In the genomic region with DNA sequence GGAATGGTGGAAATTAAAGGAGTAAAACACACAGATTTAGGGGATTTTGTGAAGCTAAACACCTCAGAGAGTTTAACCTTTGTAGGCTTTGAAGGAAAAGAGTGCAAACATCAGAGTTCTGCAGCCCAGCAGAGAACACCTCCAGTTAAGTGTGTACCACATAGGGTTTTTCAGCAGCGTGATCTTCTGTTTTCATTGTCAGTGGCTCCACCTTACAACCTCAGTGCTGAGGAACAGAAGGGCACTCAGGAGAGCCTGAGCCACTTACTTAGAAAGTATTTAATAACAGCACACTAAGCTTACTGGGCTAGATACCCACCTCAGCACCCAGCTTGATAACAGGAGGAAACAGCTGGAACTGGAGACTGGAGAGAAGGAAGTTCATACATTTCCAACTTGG, we compare ENCODE assay signal across 10 cellular contexts. TPM values are rescaled to one million over a fixed set of nuclear protein-coding genes. Genes with fewer than 3 reads are reported as not detected.
DNase-seq lines count a peak whose midpoint lies in the region; ATAC-seq and TF ChIP-seq lines count a peak whose summit lies in the region.
"Had no signal": no experiment of that assay in that cellular context is flagged by ENCODE, and none has a peak within 500 bp of the region (broad histone marks: within the 10 kb centered on the region; RNA-seq: fewer than 3 reads in every experiment).

No MANE protein-coding gene starts in this region.

- intact Hi-C loops in IMR-90 (cut with micrococcal nuclease), result loop anchor here (2.0 to 5.0 kb wide), 2 partner anchors 83 to 131 kb away; no protein-coding TSS in a partner anchor
- intact Hi-C loops in Right ventricle myocardium inferior (cut with DNase I), result no loop called here

- H2BK15ac ChIP-seq in IMR-90 (ENCODE audit: low read depth, low read length), result no peak overlapping the region

- CTCF ChIA-PET in CD8-positive, alpha-beta memory T cell (lab: Charles Lee), result interaction anchor here (0.6 to 6.9 kb wide), 4 partner anchors 18 to 104 kb away, joined by 3 to 40 read pairs (median 8); no protein-coding TSS in a partner anchor
- CTCF ChIA-PET in IMR-90 (lab: Yijun Ruan, JAX), result interaction anchor here (0.6 to 1.1 kb wide), 2 partner anchors 83 to 895 kb away, joined by 3 to 8 read pairs; no protein-coding TSS in a partner anchor

- H3K4me1 Mint-ChIP-seq in CD8-positive, alpha-beta memory T cell, result peaks cover 56 to 62% (median 56%) of the 10 kb centered on the region in 3 donors
- H3K4me1 Mint-ChIP-seq in activated naive CD8-positive, alpha-beta T cell treated with anti-CD3 and anti-CD28 coated beads for 36 hours, result peaks cover 37% of the 10 kb centered on the region
- peaks cover 23 to 62% (median 50%) of the 10 kb centered on the region in 4 donors for H3K4me1 Mint-ChIP-seq in naive thymus-derived CD8-positive, alpha-beta T cell

- H3K23ac ChIP-seq in IMR-90 (ENCODE audit: low read depth, low read length), result peak overlapping the region; percentile 51; the same call in 1 of the 2 replicates

- no peak overlapping the region for H3K4me2 ChIP-seq in IMR-90 (ENCODE audit: low read depth, low read length)

- peaks cover 0 to 7% of the 10 kb centered on the region in 2 donors for H3K27me3 Mint-ChIP-seq in CD8-positive, alpha-beta memory T cell
- no peaks in the 10 kb centered on the region for H3K27me3 Mint-ChIP-seq in activated naive CD8-positive, alpha-beta T cell treated with anti-CD3 and anti-CD28 coated beads for 36 hours
- H3K27me3 Mint-ChIP-seq in naive thymus-derived CD8-positive, alpha-beta T cell, result no peaks in the 10 kb centered on the region

- no peak overlapping the region for H2BK120ac ChIP-seq in IMR-90 (ENCODE audit: low read depth, low read length)

- no TSS peak for BruUV-seq in IMR-90 (replicated peaks; lab: Mats Ljungman, UMichigan)

- H3K9me1 ChIP-seq in IMR-90 (ENCODE audit: insufficient read depth, low read length), result peaks cover 5% of the 10 kb centered on the region; the same call in 1 of the 2 replicates

- no peak overlapping the region for H4K5ac ChIP-seq in IMR-90 (ENCODE audit: low read depth, low read length)

- peak overlapping the region; percentile 89 to 98 (median 94) for H3K4me3 Mint-ChIP-seq in CD8-positive, alpha-beta memory T cell
- H3K4me3 Mint-ChIP-seq in activated naive CD8-positive, alpha-beta T cell treated with anti-CD3 and anti-CD28 coated beads for 36 hours, result peak overlapping the region; percentile 98
- peak overlapping the region; percentile 86 to 100 (median 96) for H3K4me3 Mint-ChIP-seq in naive thymus-derived CD8-positive, alpha-beta T cell

- no peak overlapping the region for H4K8ac ChIP-seq in IMR-90 (ENCODE audit: low read depth in 2 of 2, low read length in 2 of 2)

- H3K9me3 Mint-ChIP-seq in CD8-positive, alpha-beta memory T cell, result no peaks in the 10 kb centered on the region
- H3K9me3 Mint-ChIP-seq in activated naive CD8-positive, alpha-beta T cell treated with anti-CD3 and anti-CD28 coated beads for 36 hours, result no peaks in the 10 kb centered on the region
- H3K9me3 Mint-ChIP-seq in naive thymus-derived CD8-positive, alpha-beta T cell, result no peaks in the 10 kb centered on the region

- H3K27ac ChIP-seq in CD8-positive, alpha-beta memory T cell (ENCODE audit: low read depth, low read length), result peak overlapping the region; percentile 98
- no peak overlapping the region for H3K27ac ChIP-seq in IMR-90 (ENCODE audit: insufficient read depth, low read length)

- TF ChIP-seq POLR2A in IMR-90 (IDR thresholded peaks at IDR 0.05; ENCODE audit: low read depth, low read length), result no peak

- no peak overlapping the region for H2BK5ac ChIP-seq in IMR-90 (ENCODE audit: low read depth, low read length, poor library complexity, severe bottlenecking)

- no peak overlapping the region for H3K9ac ChIP-seq in IMR-90 (ENCODE audit: low read depth, low read length)

- peaks cover 0 to 33% (median 1%) of the 10 kb centered on the region in 3 donors for H3K36me3 Mint-ChIP-seq in CD8-positive, alpha-beta memory T cell
- peaks cover 16% of the 10 kb centered on the region for H3K36me3 Mint-ChIP-seq in activated naive CD8-positive, alpha-beta T cell treated with anti-CD3 and anti-CD28 coated beads for 36 hours
- peaks cover 0 to 14% (median 7%) of the 10 kb centered on the region in 3 donors for H3K36me3 Mint-ChIP-seq in naive thymus-derived CD8-positive, alpha-beta T cell

- peak overlapping the region; percentile 94 for H3K4me3 ChIP-seq in CD8-positive, alpha-beta memory T cell (ENCODE audit: low read length)
- no peak overlapping the region for H3K4me3 ChIP-seq in IMR-90 (ENCODE audit: insufficient read depth, low read depth, low read length)

- H4K91ac ChIP-seq in IMR-90 (ENCODE audit: insufficient read depth, low read depth, low read length), result no peak overlapping the region

- dilution Hi-C loops in IMR-90 (cut with HindIII; ENCODE audit: low sequenced_read_pairs, unreplicated experiment), result no loop called here

- no CpG with 5 or more reads among the region's 1 CpG for WGBS in IMR-90 (ENCODE audit: extremely low coverage in 2 of 2, insufficient read length in 1 of 2), 2 experiments

- H3K18ac ChIP-seq in IMR-90 (ENCODE audit: low read depth, low read length), result no peak overlapping the region

- no peak overlapping the region for H3K4ac ChIP-seq in IMR-90 (ENCODE audit: low read depth, low read length)

- TF ChIP-seq CTCF in IMR-90 (conservative IDR thresholded peaks at IDR 0.05; ENCODE audit: low read depth, low read length), result no peak

- H3K56ac ChIP-seq in IMR-90 (ENCODE audit: extremely low read depth, insufficient read depth, low read length), result no peak overlapping the region

- peaks cover 21 to 45% of the 10 kb centered on the region in 2 experiments for H3K79me1 ChIP-seq in IMR-90 (ENCODE audit: low read depth in 1 of 2, low read length in 2 of 2)

- ATAC-seq in IMR-90 (ENCODE audit: low read depth) (no peak), left lobe of liver (no peak), Right ventricle myocardium inferior (no peak), HG03097 (IDR thresholded peaks at IDR 0.05; ENCODE audit: low FRiP score, unreplicated experiment) (no peak)
- ATAC-seq in naive thymus-derived CD8-positive, alpha-beta T cell, result no peak

- H2AK5ac ChIP-seq in IMR-90 (ENCODE audit: low read depth, low read length), result no peak overlapping the region

- no peak overlapping the region for H3K14ac ChIP-seq in IMR-90 (replicated peaks; ENCODE audit: low read depth, low read length)

- H3K27me3 ChIP-seq in CD8-positive, alpha-beta memory T cell (ENCODE audit: insufficient read depth, low read length, poor library complexity, severe bottlenecking), result no peaks in the 10 kb centered on the region
- no peaks in the 10 kb centered on the region for H3K27me3 ChIP-seq in IMR-90 (ENCODE audit: control insufficient read depth, insufficient read depth, low read length)

- H3K4me1 ChIP-seq in CD8-positive, alpha-beta memory T cell (ENCODE audit: insufficient read depth, low read length), result peaks cover 41% of the 10 kb centered on the region
- H3K4me1 ChIP-seq in IMR-90 (ENCODE audit: control insufficient read depth, insufficient read depth, low read length), result peaks cover 3% of the 10 kb centered on the region; the same call in 1 of the 2 replicates

- DNase-seq in CD8-positive, alpha-beta memory T cell, result no peak
- DNase-seq in IMR-90 (no peak), left lobe of liver (ENCODE audit: low spot score) (no peak), NOMO-1 (lab: John Stamatoyannopoulos, UW; ENCODE audit: unreplicated experiment in 2 of 2) (no peak), Right ventricle myocardium inferior (ENCODE audit: missing footprints) (no peak)
- DNase-seq in activated naive CD8-positive, alpha-beta T cell treated with anti-CD3 and anti-CD28 coated beads for 36 hours, result no peak
- DNase-seq in naive thymus-derived CD8-positive, alpha-beta T cell, result no peak
- DNase-seq: EL, kidney glomerular epithelial cell had no signal

- POLR2A ChIA-PET in CD8-positive, alpha-beta memory T cell (lab: Charles Lee), result interaction anchor here (0.6 to 3.8 kb wide), 3 partner anchors 8 to 141 kb away, joined by 6 to 41 read pairs (median 22); partner anchors contain the start of gene TMEM154
- POLR2A ChIA-PET in IMR-90 (lab: Charles Lee; ENCODE audit: unreplicated experiment), result no interaction called here
- POLR2A ChIA-PET in naive thymus-derived CD8-positive, alpha-beta T cell (lab: Charles Lee), result interaction anchor here (1.0 to 4.6 kb wide), 4 partner anchors 7 to 141 kb away, joined by 3 to 68 read pairs (median 18); partner anchors contain the start of gene TMEM154

- H3K27ac Mint-ChIP-seq in CD8-positive, alpha-beta memory T cell, result peak overlapping the region; percentile 96 to 100 (median 99)
- H3K27ac Mint-ChIP-seq in activated naive CD8-positive, alpha-beta T cell treated with anti-CD3 and anti-CD28 coated beads for 36 hours, result peak overlapping the region; percentile 99
- H3K27ac Mint-ChIP-seq in naive thymus-derived CD8-positive, alpha-beta T cell, result peak overlapping the region; percentile 94 to 100 (median 97)

- H3K9me3 ChIP-seq in CD8-positive, alpha-beta memory T cell (ENCODE audit: low read length), result no peaks in the 10 kb centered on the region
- no peaks in the 10 kb centered on the region for H3K9me3 ChIP-seq in IMR-90 (ENCODE audit: control insufficient read depth, insufficient read depth, low read length)

- in situ Hi-C loops in IMR-90 (cut with MboI; ENCODE audit: low sequenced_read_pairs), result no loop called here

- peaks cover 17% of the 10 kb centered on the region for H4K20me1 ChIP-seq in IMR-90 (ENCODE audit: insufficient read depth, low read length)

- no peak for TF ChIP-seq RAD21 in IMR-90 (IDR thresholded peaks at IDR 0.05; ENCODE audit: low read length)

- no peaks in the 10 kb centered on the region for H3K36me3 ChIP-seq in CD8-positive, alpha-beta memory T cell (ENCODE audit: insufficient read depth, low read length)
- H3K36me3 ChIP-seq in IMR-90 (ENCODE audit: control insufficient read depth, insufficient read depth, low read length), result peaks cover 7% of the 10 kb centered on the region; the same call in 1 of the 2 replicates

- H2BK20ac ChIP-seq in IMR-90 (ENCODE audit: low read depth, low read length), result no peak overlapping the region

- no peak overlapping the region for H2AFZ ChIP-seq in IMR-90 (replicated peaks; ENCODE audit: low read length, poor library complexity)

- no peak overlapping the region for H2AK9ac ChIP-seq in IMR-90 (replicated peaks; ENCODE audit: low read depth, low read length, poor library complexity)

TF ChIP-seq in IMR-90, 13 proteins besides CTCF, POLR2A, EP300 and RAD21 (continues in another document):
- TF ChIP-seq CHD1 (IDR thresholded peaks at IDR 0.05; ENCODE audit: low read depth, low read length), result no peak
- TF ChIP-seq FOS (IDR thresholded peaks at IDR 0.05; ENCODE audit: low read depth, low read length), result no peak

RNA-seq across cellular contexts. Expression of gene FBXW7, which starts 2.0 kb away (rescaled TPM):
- total RNA-seq in CD8-positive, alpha-beta memory T cell, result 10 to 100 TPM; 46.6 to 54.3 TPM
- 42.7 TPM for polyA plus RNA-seq in CD8-positive, alpha-beta memory T cell
- total RNA-seq in IMR-90 (2012; rRNA removed) (27.4 and 64.7 TPM in 2 replicates), left lobe of liver (12.2 TPM), Right ventricle myocardium inferior (55.9 TPM)
- 7.1 and 7.2 TPM in 2 replicates for polyA plus RNA-seq in IMR-90 (2012; rRNA removed)
- polyA plus RNA-seq in IMR-90 (2012; cell fraction: cytosol; rRNA removed), result 0.65 and 0.87 TPM in 2 replicates
- 6.0 and 56.0 TPM in 2 replicates for polyA plus RNA-seq in IMR-90 (2012; cell fraction: nucleus; rRNA removed; ENCODE audit: low replicate concordance)
- total RNA-seq in activated naive CD8-positive, alpha-beta T cell treated with anti-CD3 and anti-CD28 coated beads for 36 hours, result 10 to 100 TPM; 26.2 to 26.9 TPM
- 100 to 1,000 TPM; 110 to 126 TPM for total RNA-seq in naive thymus-derived CD8-positive, alpha-beta T cell
- 10 to 100 TPM; 30.0 to 41.4 (median 31.5) TPM for polyA plus RNA-seq in naive thymus-derived CD8-positive, alpha-beta T cell
